34 cellular contexts compared by ENCODE assay signal in the genomic region with DNA sequence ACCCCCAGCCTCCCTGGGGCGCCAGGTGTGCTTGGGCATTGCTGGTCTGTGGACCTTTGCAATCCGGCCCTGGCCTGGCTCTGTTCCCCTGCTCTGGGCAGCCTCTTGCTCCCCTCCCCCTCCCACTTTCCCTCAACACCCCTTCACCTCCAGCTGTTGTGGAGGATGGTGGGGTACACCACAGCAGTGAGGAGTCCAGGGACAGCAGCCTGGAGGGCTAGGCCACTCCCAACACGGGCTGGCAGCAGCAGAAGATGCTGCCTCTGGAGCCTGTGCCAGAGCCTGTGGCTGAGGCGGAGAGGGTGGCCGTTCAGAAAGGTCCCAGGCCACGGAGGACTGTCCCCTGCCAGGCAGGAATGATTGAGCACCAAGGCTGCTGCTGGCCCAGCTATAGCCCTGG.
"Had no signal": no experiment of that assay in that cellular context is flagged by ENCODE, and none has a peak within 500 bp of the region (broad histone marks: within the 10 kb centered on the region; RNA-seq: fewer than 3 reads in every experiment).

No MANE protein-coding gene starts in this region.

- H3K9me3 Mint-ChIP-seq: activated CD4-positive, alpha-beta memory T cell treated with anti-CD3 and anti-CD28 coated beads for 36 hours; activated naive CD4-positive, alpha-beta T cell treated with anti-CD3 and anti-CD28 coated beads, Interleukin-2, amount 10 ng/mL, durations not matched to agents 7 days and 5 days; activated T-cell treated with anti-CD3 and anti-CD28 coated beads, Interleukin-2, amount 50 U/mL, for 24 hours; central memory CD8-positive, alpha-beta T cell; T-cell; T-helper 1 cell treated with Interleukin-12 subunit alpha and Interleukin-12 subunit beta and Interleukin-4 antibody, amounts not matched to agents 30 μg/mL and 1 μg/mL, for 36 hours had no signal

- DNase-seq: activated CD4-positive, alpha-beta memory T cell treated with anti-CD3 and anti-CD28 coated beads for 36 hours; activated CD4-positive, alpha-beta T cell treated with anti-CD3 and anti-CD28 coated beads for 36 hours; activated CD4-positive, alpha-beta T cell treated with anti-CD3 and anti-CD28 coated beads, Interleukin-2, amount 10 ng/mL, durations not matched to agents 24 days and 14 days; activated CD4-positive, CD25-positive, alpha-beta regulatory T cell; activated CD4-positive, CD25-positive, alpha-beta regulatory T cell treated with anti-CD3 and anti-CD28 coated beads, Interleukin-2, amount 50 U/mL, for 72 hours; activated CD8-positive, alpha-beta memory T cell treated with anti-CD3 and anti-CD28 coated beads, Interleukin-2, amount 50 U/mL, for 48 hours; activated gamma-delta T cell; activated naive CD4-positive, alpha-beta T cell; activated naive CD4-positive, alpha-beta T cell treated with anti-CD3 and anti-CD28 coated beads, Interleukin-2, amount 10 ng/mL, durations not matched to agents 7 days and 5 days; activated T-cell treated with anti-CD3 and anti-CD28 coated beads for 4 hours; activated T-cell treated with anti-CD3 and anti-CD28 coated beads, Interleukin-2, amount 50 U/mL, for 24 hours; activated T-cell treated with anti-CD3 and anti-CD28 coated beads, Interleukin-2, amount 50 U/mL, for 72 hours; amniotic stem cell; anterior cingulate cortex; brain microvascular endothelial cell; cortex of kidney; dermis blood vessel endothelial cell; effector CD4-positive, alpha-beta T cell; esophagus squamous epithelium; foreskin melanocyte; SW 1271; T-cell; T1000; WERI-Rb-1 had no signal

- H3K4me3 ChIP-seq: esophagus squamous epithelium, gastroesophageal sphincter had no signal

- FAIRE-seq: astrocyte, bronchial epithelial cell, colon, endometrium, endothelial cell of umbilical vein had no signal

- H3K27ac Mint-ChIP-seq: activated CD4-positive, alpha-beta memory T cell treated with anti-CD3 and anti-CD28 coated beads for 36 hours; activated CD4-positive, alpha-beta T cell treated with anti-CD3 and anti-CD28 coated beads for 36 hours; activated CD4-positive, alpha-beta T cell treated with anti-CD3 and anti-CD28 coated beads, Interleukin-2, amount 10 ng/mL, durations not matched to agents 24 days and 14 days; activated naive CD4-positive, alpha-beta T cell treated with anti-CD3 and anti-CD28 coated beads, Interleukin-2, amount 10 ng/mL, durations not matched to agents 7 days and 5 days; activated naive CD8-positive, alpha-beta T cell; activated T-cell treated with anti-CD3 and anti-CD28 coated beads, Interleukin-2, amount 50 U/mL, for 24 hours; activated T-cell treated with anti-CD3 and anti-CD28 coated beads, Interleukin-2, amount 50 U/mL, for 72 hours; T-cell; T-helper 1 cell treated with Interleukin-12 subunit alpha and Interleukin-12 subunit beta and Interleukin-4 antibody, amounts not matched to agents 30 μg/mL and 1 μg/mL, for 36 hours had no signal

- H3K27me3 Mint-ChIP-seq: activated CD4-positive, alpha-beta memory T cell treated with anti-CD3 and anti-CD28 coated beads for 36 hours; activated CD4-positive, alpha-beta T cell treated with anti-CD3 and anti-CD28 coated beads for 36 hours; activated CD4-positive, alpha-beta T cell treated with anti-CD3 and anti-CD28 coated beads, Interleukin-2, amount 10 ng/mL, durations not matched to agents 24 days and 14 days; activated naive CD4-positive, alpha-beta T cell treated with anti-CD3 and anti-CD28 coated beads, Interleukin-2, amount 10 ng/mL, durations not matched to agents 7 days and 5 days; activated naive CD8-positive, alpha-beta T cell; activated T-cell treated with anti-CD3 and anti-CD28 coated beads, Interleukin-2, amount 50 U/mL, for 24 hours; central memory CD8-positive, alpha-beta T cell; T-cell had no signal

- H3K27ac ChIP-seq: brain microvascular endothelial cell, epithelial cell of prostate, esophagus squamous epithelium, gastroesophageal sphincter, WERI-Rb-1 had no signal

- H3K27me3 ChIP-seq: brain microvascular endothelial cell, esophagus squamous epithelium, gastroesophageal sphincter had no signal

- H3K36me3 ChIP-seq: brain microvascular endothelial cell, esophagus squamous epithelium, gastroesophageal sphincter, WERI-Rb-1 had no signal

- H3K36me3 Mint-ChIP-seq: activated naive CD8-positive, alpha-beta T cell; T-cell had no signal

- H3K4me3 Mint-ChIP-seq: activated CD4-positive, alpha-beta memory T cell treated with anti-CD3 and anti-CD28 coated beads for 36 hours; activated CD4-positive, alpha-beta T cell treated with anti-CD3 and anti-CD28 coated beads for 36 hours; activated CD4-positive, alpha-beta T cell treated with anti-CD3 and anti-CD28 coated beads, Interleukin-2, amount 10 ng/mL, durations not matched to agents 24 days and 14 days; activated naive CD4-positive, alpha-beta T cell treated with anti-CD3 and anti-CD28 coated beads, Interleukin-2, amount 10 ng/mL, durations not matched to agents 7 days and 5 days; activated naive CD8-positive, alpha-beta T cell; activated T-cell treated with anti-CD3 and anti-CD28 coated beads, Interleukin-2, amount 50 U/mL, for 24 hours; activated T-cell treated with anti-CD3 and anti-CD28 coated beads, Interleukin-2, amount 50 U/mL, for 72 hours; central memory CD8-positive, alpha-beta T cell; T-cell; T-helper 1 cell treated with Interleukin-12 subunit alpha and Interleukin-12 subunit beta and Interleukin-4 antibody, amounts not matched to agents 30 μg/mL and 1 μg/mL, for 36 hours had no signal

- H3K9me3 ChIP-seq: esophagus squamous epithelium, gastroesophageal sphincter had no signal

- H3K4me1 Mint-ChIP-seq: activated CD4-positive, alpha-beta T cell treated with anti-CD3 and anti-CD28 coated beads for 36 hours; activated naive CD4-positive, alpha-beta T cell treated with anti-CD3 and anti-CD28 coated beads, Interleukin-2, amount 10 ng/mL, durations not matched to agents 7 days and 5 days; central memory CD8-positive, alpha-beta T cell had no signal

- ATAC-seq: activated CD4-positive, alpha-beta T cell treated with anti-CD3 and anti-CD28 coated beads for 36 hours; activated T-cell treated with anti-CD3 and anti-CD28 coated beads, Interleukin-2, amount 50 U/mL, for 72 hours; gastroesophageal sphincter; T-cell had no signal
